In genomic region chr2:181943411-181944124, GRCh38 we compare ENCODE assay signal across 2 cellular contexts.
A peak's percentile ranks its signal among the peaks of the same experiment; 100 is the strongest.
TF ChIP-seq lines count a peak whose summit lies in the region.

No MANE protein-coding gene starts in this region.

TF ChIP-seq in Ishikawa, 13 proteins besides CTCF, POLR2A, EP300 and RAD21:
- TF ChIP-seq TCF12 (IDR thresholded peaks at IDR 0.05; ENCODE audit: low read depth) (no peak), CEBPB (IDR thresholded peaks at IDR 0.05) (0 out of 2 replicates have a peak, but pooled peaks have one; percentile 9)

TF ChIP-seq in HepG2, 621 proteins besides CTCF, POLR2A, EP300 and RAD21:
- TF ChIP-seq CHCHD3 (CRISPR knock-in tag; IDR thresholded peaks at IDR 0.05) (no peak), CEBPG (CRISPR knock-in tag; IDR thresholded peaks at IDR 0.05) (peak; percentile 13; the same call in 1 of the 2 replicates), NFIB (CRISPR knock-in tag; IDR thresholded peaks at IDR 0.05; ENCODE audit: borderline replicate concordance) (no peak), RCOR2 (CRISPR knock-in tag; IDR thresholded peaks at IDR 0.05) (0 out of 2 replicates have a peak, but pooled peaks have one; percentile 9), ZGPAT (CRISPR knock-in tag; IDR thresholded peaks at IDR 0.05) (peak; percentile 5; the same call in 1 of the 2 replicates), RFXANK (CRISPR knock-in tag; IDR thresholded peaks at IDR 0.05) (0 out of 2 replicates have a peak, but pooled peaks have one; percentile 11), TEAD3 (CRISPR knock-in tag; optimal IDR thresholded peaks at IDR 0.05; ENCODE audit: borderline replicate concordance) (peak; percentile 26), ZFY (CRISPR knock-in tag; IDR thresholded peaks at IDR 0.05) (no peak), CEBPB (IDR thresholded peaks at IDR 0.05; ENCODE audit: borderline replicate concordance, low read depth, low read length) (0 out of 2 replicates have a peak, but pooled peaks have one; percentile 21), HOXD1 (CRISPR knock-in tag; IDR thresholded peaks at IDR 0.05) (no peak)
